Comparison of ENCODE assay signal across 10 cellular contexts in genomic region chrX:68500105-68500504, GRCh38. TPM values are rescaled to one million over a fixed set of nuclear protein-coding genes. Genes with fewer than 3 reads are reported as not detected.
DNase-seq lines count a peak whose midpoint lies in the region; ATAC-seq, FAIRE-seq and TF ChIP-seq lines count a peak whose summit lies in the region.
"Had no signal": no experiment of that assay in that cellular context is flagged by ENCODE, and none has a peak within 500 bp of the region (broad histone marks: within the 10 kb centered on the region; RNA-seq: fewer than 3 reads in every experiment).

No MANE protein-coding gene starts in this region.

- no peaks in the 10 kb centered on the region for H3K27me3 Mint-ChIP-seq in activated naive CD4-positive, alpha-beta T cell treated with anti-CD3 and anti-CD28 coated beads, Interleukin-2, amount 10 ng/mL, durations not matched to agents 7 days and 5 days

- H3K4me1 ChIP-seq in Panc1 (ENCODE audit: control insufficient read depth, insufficient read depth, low read length): peaks cover 4% of the 10 kb centered on the region; the same call in 1 of the 2 replicates
- H3K4me1 ChIP-seq in testis: no peaks in the 10 kb centered on the region

- DNase-seq in activated naive CD4-positive, alpha-beta T cell treated with anti-CD3 and anti-CD28 coated beads, Interleukin-2, amount 10 ng/mL, durations not matched to agents 7 days and 5 days: no peak
- DNase-seq in activated naive CD4-positive, alpha-beta T cell treated with Interleukin-2 at 50 U/mL for 16 hours: no peak
- DNase-seq in Panc1 (ENCODE audit: low read depth, low spot score) (no peak), fibroblast of villous mesenchyme (ENCODE audit: low read depth) (no peak), NCI-H82 (lab: John Stamatoyannopoulos, UW) (no peak), testis (no peak), GM19239 (ENCODE audit: insufficient read length, low spot score) (no peak)
- DNase-seq in stimulated activated effector memory CD8-positive, alpha-beta T cell treated with anti-CD3 and anti-CD28 coated beads, Interleukin-12 subunit alpha, Interleukin-12 subunit beta, amount 100 ng/mL, for 72 hours (ENCODE audit: low spot score in 2 of 2): no peak
- DNase-seq: posterior cingulate gyrus, Right ventricle myocardium superior had no signal

- peaks cover 2% of the 10 kb centered on the region for H3K36me3 ChIP-seq in Panc1 (ENCODE audit: control insufficient read depth, insufficient read depth, low read length)
- H3K36me3 ChIP-seq in testis (ENCODE audit: low read depth, missing control alignments): no peaks in the 10 kb centered on the region

- H3K4me3 Mint-ChIP-seq in activated naive CD4-positive, alpha-beta T cell treated with anti-CD3 and anti-CD28 coated beads, Interleukin-2, amount 10 ng/mL, durations not matched to agents 7 days and 5 days: peak overlapping the region; percentile 91
- peak overlapping the region; percentile 93 for H3K4me3 Mint-ChIP-seq in stimulated activated effector memory CD8-positive, alpha-beta T cell treated with anti-CD3 and anti-CD28 coated beads, Interleukin-12 subunit alpha, Interleukin-12 subunit beta, amount 100 ng/mL, for 72 hours

- peaks cover 37% of the 10 kb centered on the region for H3K4me1 Mint-ChIP-seq in activated naive CD4-positive, alpha-beta T cell treated with anti-CD3 and anti-CD28 coated beads, Interleukin-2, amount 10 ng/mL, durations not matched to agents 7 days and 5 days
- H3K4me1 Mint-ChIP-seq in stimulated activated effector memory CD8-positive, alpha-beta T cell treated with anti-CD3 and anti-CD28 coated beads, Interleukin-12 subunit alpha, Interleukin-12 subunit beta, amount 100 ng/mL, for 72 hours: peaks cover 36% of the 10 kb centered on the region

- TF ChIP-seq CTCF in Panc1 (IDR thresholded peaks at IDR 0.05): no peak
- no peak for TF ChIP-seq CTCF in fibroblast of villous mesenchyme (IDR thresholded peaks at IDR 0.05; ENCODE audit: insufficient read depth, low read depth, low read length)
- TF ChIP-seq CTCF in testis (IDR thresholded peaks at IDR 0.05): no peak

- intact Hi-C loops in Panc1 (cut with micrococcal nuclease; ENCODE audit: unreplicated experiment): no loop called here
- intact Hi-C loops in testis (cut with DNase I; ENCODE audit: low total_unique reads): no loop called here

- WGBS in testis, 2 donors: 65 to 74% methylated on average over 5 of the region's 5 CpGs

- BruUV-seq in Panc1 (replicated peaks; lab: Mats Ljungman, UMichigan): no TSS peak

- peak overlapping the region; percentile 73 for H3K27ac Mint-ChIP-seq in activated naive CD4-positive, alpha-beta T cell treated with anti-CD3 and anti-CD28 coated beads, Interleukin-2, amount 10 ng/mL, durations not matched to agents 7 days and 5 days
- peak overlapping the region; percentile 99 for H3K27ac Mint-ChIP-seq in stimulated activated effector memory CD8-positive, alpha-beta T cell treated with anti-CD3 and anti-CD28 coated beads, Interleukin-12 subunit alpha, Interleukin-12 subunit beta, amount 100 ng/mL, for 72 hours

- POLR2A ChIA-PET in Panc1 (lab: Charles Lee): no interaction called here

- no peaks in the 10 kb centered on the region for H3K9me3 ChIP-seq in Panc1 (ENCODE audit: control insufficient read depth, insufficient read depth, low read depth, low read length)
- H3K9me3 ChIP-seq in testis: no peaks in the 10 kb centered on the region

- H3K4me3 ChIP-seq in Panc1 (ENCODE audit: low read depth in 2 of 2, low read length in 2 of 2) (peak overlapping the region; percentile 81 to 83; a peak in 3 of 4 replicates), fibroblast of villous mesenchyme (ENCODE audit: low read depth, low read length) (peak overlapping the region; percentile 69), testis (no peak overlapping the region)

- TF ChIP-seq POLR2A in testis (IDR thresholded peaks at IDR 0.05): no peak

- H3K9me3 Mint-ChIP-seq in activated naive CD4-positive, alpha-beta T cell treated with anti-CD3 and anti-CD28 coated beads, Interleukin-2, amount 10 ng/mL, durations not matched to agents 7 days and 5 days: no peaks in the 10 kb centered on the region
- no peaks in the 10 kb centered on the region for H3K9me3 Mint-ChIP-seq in stimulated activated effector memory CD8-positive, alpha-beta T cell treated with anti-CD3 and anti-CD28 coated beads, Interleukin-12 subunit alpha, Interleukin-12 subunit beta, amount 100 ng/mL, for 72 hours

- in situ Hi-C loops in Panc1 (cut with HindIII; ENCODE audit: low pct_unique_long_range_greater_than_20kb, low sequenced_read_pairs): no loop called here

- no peak for FAIRE-seq in GM19239 (lab: Jason Lieb, UNC)

- H3K27me3 ChIP-seq in Panc1 (ENCODE audit: control insufficient read depth, insufficient read depth, low read length) (no peaks in the 10 kb centered on the region), testis (no peaks in the 10 kb centered on the region)

- ATAC-seq in Panc1: no peak
- no peak for ATAC-seq in stimulated activated effector memory CD8-positive, alpha-beta T cell treated with anti-CD3 and anti-CD28 coated beads, Interleukin-12 subunit alpha, Interleukin-12 subunit beta, amount 100 ng/mL, for 72 hours

- H3K36me3 Mint-ChIP-seq in activated naive CD4-positive, alpha-beta T cell treated with anti-CD3 and anti-CD28 coated beads, Interleukin-2, amount 10 ng/mL, durations not matched to agents 7 days and 5 days: peaks cover 8% of the 10 kb centered on the region
- peaks cover 12% of the 10 kb centered on the region for H3K36me3 Mint-ChIP-seq in stimulated activated effector memory CD8-positive, alpha-beta T cell treated with anti-CD3 and anti-CD28 coated beads, Interleukin-12 subunit alpha, Interleukin-12 subunit beta, amount 100 ng/mL, for 72 hours

- no peak overlapping the region for H3K27ac ChIP-seq in Panc1 (ENCODE audit: low read length)
- no peak overlapping the region for H3K27ac ChIP-seq in testis

- CTCF ChIA-PET in activated naive CD4-positive, alpha-beta T cell treated with anti-CD3 and anti-CD28 coated beads, Interleukin-2, amount 10 ng/mL, durations not matched to agents 7 days and 5 days (lab: Charles Lee): no interaction called here
- CTCF ChIA-PET in Panc1 (lab: Charles Lee): interaction anchor here (0.7 kb wide), 1 partner anchor 18 kb away, joined by 4 read pairs; no protein-coding TSS in a partner anchor

RNA-seq across cellular contexts. Expression of gene YIPF6, which starts 1.3 kb away (rescaled TPM):
- total RNA-seq in Panc1 (2021; ENCODE audit: unreplicated experiment) (61.3 TPM), fibroblast of villous mesenchyme (26.1 and 43.2 TPM in 2 replicates), testis (10 to 100 TPM; 30.5 to 35.7 TPM)
- polyA plus RNA-seq in Panc1 (2012; ENCODE audit: insufficient read length): 34.7 TPM
- polyA plus RNA-seq in testis (ENCODE audit: insufficient read depth, low read depth, low replicate concordance): 16.2 TPM

Comparison
In these comparisons a context has a peak if more than half of its experiments do, and no peak if none do; other contexts are left out.
1. H3K4me3 ChIP-seq: peak in Panc1 (2 of 2) and fibroblast of villous mesenchyme (single experiment); none in testis (0 of 2).